ENCODE assay signal across 14 cellular contexts in genomic region chr2:240216197-240216596, GRCh38.
"Had no signal": no experiment of that assay in that cellular context is flagged by ENCODE, and none has a peak within 500 bp of the region (broad histone marks: within the 10 kb centered on the region; RNA-seq: fewer than 3 reads in every experiment).

No MANE protein-coding gene starts in this region.

- H3K36me3 ChIP-seq: brain microvascular endothelial cell, gastrocnemius medialis, heart left ventricle, SJSA1, upper lobe of left lung had no signal

- H3K27ac Mint-ChIP-seq: activated B cell treated with CpG ODN at 0.5 μM for 24 hours; activated naive CD8-positive, alpha-beta T cell treated with anti-CD3 and anti-CD28 coated beads for 36 hours; endodermal cell; stimulated activated naive CD8-positive, alpha-beta T cell treated with anti-CD3 and anti-CD28 coated beads, Interleukin-15, Interleukin-2, amounts not matched to agents 100 ng/mL and 50 ng/mL, for 24 hours had no signal

- H3K4me1 Mint-ChIP-seq: activated B cell treated with CpG ODN at 0.5 μM for 24 hours, endodermal cell had no signal

- H3K36me3 Mint-ChIP-seq: activated naive CD8-positive, alpha-beta T cell treated with anti-CD3 and anti-CD28 coated beads for 36 hours had no signal

- DNase-seq: activated B cell treated with CpG ODN at 0.5 μM for 24 hours; activated CD4-positive, alpha-beta T cell treated with anti-CD3 and anti-CD28 coated beads for 48 hours; activated effector memory CD4-positive, alpha-beta T cell treated with Interleukin-2 at 50 U/mL for 16 hours; activated naive CD8-positive, alpha-beta T cell treated with anti-CD3 and anti-CD28 coated beads for 36 hours; brain microvascular endothelial cell; cerebellar nuclear complex; dermis blood vessel endothelial cell; endodermal cell; gastrocnemius medialis; T-helper 2 cell had no signal

- H3K9me3 ChIP-seq: gastrocnemius medialis, heart left ventricle, SJSA1, upper lobe of left lung had no signal

- H3K27ac ChIP-seq: brain microvascular endothelial cell, gastrocnemius medialis, heart left ventricle, SJSA1, upper lobe of left lung had no signal

- H3K9me3 Mint-ChIP-seq: activated B cell treated with CpG ODN at 0.5 μM for 24 hours; activated naive CD8-positive, alpha-beta T cell treated with anti-CD3 and anti-CD28 coated beads for 36 hours; endodermal cell; stimulated activated naive CD8-positive, alpha-beta T cell treated with anti-CD3 and anti-CD28 coated beads, Interleukin-15, Interleukin-2, amounts not matched to agents 100 ng/mL and 50 ng/mL, for 24 hours had no signal

- ATAC-seq: gastrocnemius medialis, heart left ventricle had no signal

- H3K4me1 ChIP-seq: gastrocnemius medialis, heart left ventricle, SJSA1, upper lobe of left lung had no signal

- H3K4me3 ChIP-seq: gastrocnemius medialis, heart left ventricle, SJSA1, upper lobe of left lung had no signal

- H3K4me3 Mint-ChIP-seq: activated B cell treated with CpG ODN at 0.5 μM for 24 hours; activated naive CD8-positive, alpha-beta T cell treated with anti-CD3 and anti-CD28 coated beads for 36 hours; endodermal cell; stimulated activated naive CD8-positive, alpha-beta T cell treated with anti-CD3 and anti-CD28 coated beads, Interleukin-15, Interleukin-2, amounts not matched to agents 100 ng/mL and 50 ng/mL, for 24 hours had no signal

- H3K27me3 Mint-ChIP-seq: activated B cell treated with CpG ODN at 0.5 μM for 24 hours had no signal

- H3K27me3 ChIP-seq: brain microvascular endothelial cell, gastrocnemius medialis, upper lobe of left lung had no signal
